9 cellular contexts compared by ENCODE assay signal in genomic region chr7:13989138-13989943, GRCh38. TPM values are rescaled to one million over a fixed set of nuclear protein-coding genes. Genes with fewer than 3 reads are reported as not detected.
DNase-seq lines count a peak whose midpoint lies in the region; ATAC-seq and TF ChIP-seq lines count a peak whose summit lies in the region.
"Had no signal": no experiment of that assay in that cellular context is flagged by ENCODE, and none has a peak within 500 bp of the region (broad histone marks: within the 10 kb centered on the region; RNA-seq: fewer than 3 reads in every experiment).

Gene ETV1 (minus strand): TSS chr7:13989666. CDS start chr7:13989052, 614 bp downstream.

- DNase-seq in NOMO-1 (lab: John Stamatoyannopoulos, UW; ENCODE audit: unreplicated experiment in 2 of 2) (peak; percentile 21 to 33), NOMO-1 treated with dmso at 0.1 percent for 144 hours (lab: John Stamatoyannopoulos, UW; ENCODE audit: unreplicated experiment) (no peak), NCI-H2107 treated with DMSO at 0.1 percent for 48 hours (lab: John Stamatoyannopoulos, UW; ENCODE audit: unreplicated experiment) (peak; percentile 70), WTC11 (ENCODE audit: low spot score) (peak; percentile 88), head of caudate nucleus (peak; percentile 46 to 90 (median 72))

- no peaks in the 10 kb centered on the region for H3K36me3 Mint-ChIP-seq in WTC11
- H3K36me3 Mint-ChIP-seq: activated naive CD4-positive, alpha-beta T cell treated with anti-CD3 and anti-CD28 coated beads, Interleukin-2, amount 50 U/mL, for 24 hours had no signal

- intact Hi-C loops in head of caudate nucleus (cut with DNase I): no loop called here

- H3K4me1 ChIP-seq in neutrophil (ENCODE audit: control insufficient read depth in 1 of 2, insufficient read depth in 1 of 2, low read depth in 1 of 2, low read length in 1 of 2): peaks cover 18 to 24% of the 10 kb centered on the region in 2 experiments

- no peaks in the 10 kb centered on the region for H3K9me3 ChIP-seq in neutrophil

- CTCF ChIA-PET in WTC11 (lab: Charles Lee): interaction anchor here (0.6 to 2.1 kb wide), 10 partner anchors 9 to 970 kb away, joined by 3 to 9 read pairs (median 4); no protein-coding TSS in a partner anchor

- H3K36me3 ChIP-seq in neutrophil: no peaks in the 10 kb centered on the region

- TF ChIP-seq CTCF in WTC11 (IDR thresholded peaks at IDR 0.05) (no peak), neutrophil (IDR thresholded peaks at IDR 0.05) (no peak)

- H3K4me3 ChIP-seq in neutrophil (ENCODE audit: low read depth in 1 of 2, low read length in 1 of 2): peak within 1 kb of the TSS; percentile 51 to 66

- peaks cover 55% of the 10 kb centered on the region for H3K27me3 ChIP-seq in neutrophil

- no peak within 1 kb of the TSS for H3K4me3 Mint-ChIP-seq in WTC11
- H3K4me3 Mint-ChIP-seq: activated naive CD4-positive, alpha-beta T cell treated with anti-CD3 and anti-CD28 coated beads, Interleukin-2, amount 50 U/mL, for 24 hours had no signal

- no peaks in the 10 kb centered on the region for H3K9me3 Mint-ChIP-seq in WTC11
- H3K9me3 Mint-ChIP-seq: activated naive CD4-positive, alpha-beta T cell treated with anti-CD3 and anti-CD28 coated beads, Interleukin-2, amount 50 U/mL, for 24 hours had no signal

- POLR2A ChIA-PET in WTC11 (lab: Charles Lee): interaction anchor here (0.6 to 5.0 kb wide), 7 partner anchors 9 to 469 kb away, joined by 3 to 33 read pairs (median 4); no protein-coding TSS in a partner anchor

- no peak within 1 kb of the TSS for H3K27ac Mint-ChIP-seq in WTC11
- H3K27ac Mint-ChIP-seq: activated naive CD4-positive, alpha-beta T cell treated with anti-CD3 and anti-CD28 coated beads, Interleukin-2, amount 50 U/mL, for 24 hours had no signal

- H3K27ac ChIP-seq in neutrophil: peak within 1 kb of the TSS; percentile 51

- no peaks in the 10 kb centered on the region for H3K27me3 Mint-ChIP-seq in WTC11 (ENCODE audit: low read depth)

- peak; percentile 40 for ATAC-seq in WTC11
- ATAC-seq in GM21515 (IDR thresholded peaks at IDR 0.05; ENCODE audit: unreplicated experiment): no peak
- ATAC-seq in HG02642 (IDR thresholded peaks at IDR 0.05; ENCODE audit: poor library complexity, unreplicated experiment): no peak

- peaks cover 31% of the 10 kb centered on the region for H3K4me1 Mint-ChIP-seq in WTC11
- H3K4me1 Mint-ChIP-seq: activated naive CD4-positive, alpha-beta T cell treated with anti-CD3 and anti-CD28 coated beads, Interleukin-2, amount 50 U/mL, for 24 hours had no signal

TF ChIP-seq in WTC11, 78 proteins besides CTCF, POLR2A, EP300 and RAD21 (continues in another document):
- no peak for TF ChIP-seq CREB1 (CRISPR knock-in tag; IDR thresholded peaks at IDR 0.05)
- TF ChIP-seq ZNF121 (CRISPR knock-in tag; IDR thresholded peaks at IDR 0.05): no peak
- 0 out of 2 replicates have a peak, but pooled peaks have one; percentile 31 for TF ChIP-seq HMGXB4 (CRISPR knock-in tag; IDR thresholded peaks at IDR 0.05)
- TF ChIP-seq, protein P1, sequence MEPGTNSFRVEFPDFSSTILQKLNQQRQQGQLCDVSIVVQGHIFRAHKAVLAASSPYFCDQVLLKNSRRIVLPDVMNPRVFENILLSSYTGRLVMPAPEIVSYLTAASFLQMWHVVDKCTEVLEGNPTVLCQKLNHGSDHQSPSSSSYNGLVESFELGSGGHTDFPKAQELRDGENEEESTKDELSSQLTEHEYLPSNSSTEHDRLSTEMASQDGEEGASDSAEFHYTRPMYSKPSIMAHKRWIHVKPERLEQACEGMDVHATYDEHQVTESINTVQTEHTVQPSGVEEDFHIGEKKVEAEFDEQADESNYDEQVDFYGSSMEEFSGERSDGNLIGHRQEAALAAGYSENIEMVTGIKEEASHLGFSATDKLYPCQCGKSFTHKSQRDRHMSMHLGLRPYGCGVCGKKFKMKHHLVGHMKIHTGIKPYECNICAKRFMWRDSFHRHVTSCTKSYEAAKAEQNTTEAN (CRISPR knock-in tag; IDR thresholded peaks at IDR 0.05): no peak
- 0 out of 2 replicates have a peak, but pooled peaks have one; percentile 10 for TF ChIP-seq TEAD1 (CRISPR knock-in tag; IDR thresholded peaks at IDR 0.05)
- TF ChIP-seq NFYB (CRISPR knock-in tag; conservative IDR thresholded peaks at IDR 0.05; ENCODE audit: low read depth): no peak
- no peak for TF ChIP-seq IRF1 (CRISPR knock-in tag; IDR thresholded peaks at IDR 0.05)
- 0 out of 2 replicates have a peak, but pooled peaks have one; percentile 7 for TF ChIP-seq SP1 (CRISPR knock-in tag; conservative IDR thresholded peaks at IDR 0.05)
- TF ChIP-seq E2F4 (CRISPR knock-in tag; IDR thresholded peaks at IDR 0.05; ENCODE audit: borderline replicate concordance, low read depth): no peak
- TF ChIP-seq FOXK1 (CRISPR knock-in tag; IDR thresholded peaks at IDR 0.05): peak; percentile 17; the same call in 1 of the 2 replicates
- TF ChIP-seq, protein P2, sequence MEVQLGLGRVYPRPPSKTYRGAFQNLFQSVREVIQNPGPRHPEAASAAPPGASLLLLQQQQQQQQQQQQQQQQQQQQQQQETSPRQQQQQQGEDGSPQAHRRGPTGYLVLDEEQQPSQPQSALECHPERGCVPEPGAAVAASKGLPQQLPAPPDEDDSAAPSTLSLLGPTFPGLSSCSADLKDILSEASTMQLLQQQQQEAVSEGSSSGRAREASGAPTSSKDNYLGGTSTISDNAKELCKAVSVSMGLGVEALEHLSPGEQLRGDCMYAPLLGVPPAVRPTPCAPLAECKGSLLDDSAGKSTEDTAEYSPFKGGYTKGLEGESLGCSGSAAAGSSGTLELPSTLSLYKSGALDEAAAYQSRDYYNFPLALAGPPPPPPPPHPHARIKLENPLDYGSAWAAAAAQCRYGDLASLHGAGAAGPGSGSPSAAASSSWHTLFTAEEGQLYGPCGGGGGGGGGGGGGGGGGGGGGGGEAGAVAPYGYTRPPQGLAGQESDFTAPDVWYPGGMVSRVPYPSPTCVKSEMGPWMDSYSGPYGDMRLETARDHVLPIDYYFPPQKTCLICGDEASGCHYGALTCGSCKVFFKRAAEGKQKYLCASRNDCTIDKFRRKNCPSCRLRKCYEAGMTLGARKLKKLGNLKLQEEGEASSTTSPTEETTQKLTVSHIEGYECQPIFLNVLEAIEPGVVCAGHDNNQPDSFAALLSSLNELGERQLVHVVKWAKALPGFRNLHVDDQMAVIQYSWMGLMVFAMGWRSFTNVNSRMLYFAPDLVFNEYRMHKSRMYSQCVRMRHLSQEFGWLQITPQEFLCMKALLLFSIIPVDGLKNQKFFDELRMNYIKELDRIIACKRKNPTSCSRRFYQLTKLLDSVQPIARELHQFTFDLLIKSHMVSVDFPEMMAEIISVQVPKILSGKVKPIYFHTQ (CRISPR knock-in tag; IDR thresholded peaks at IDR 0.05): no peak
- TF ChIP-seq, protein P3, sequence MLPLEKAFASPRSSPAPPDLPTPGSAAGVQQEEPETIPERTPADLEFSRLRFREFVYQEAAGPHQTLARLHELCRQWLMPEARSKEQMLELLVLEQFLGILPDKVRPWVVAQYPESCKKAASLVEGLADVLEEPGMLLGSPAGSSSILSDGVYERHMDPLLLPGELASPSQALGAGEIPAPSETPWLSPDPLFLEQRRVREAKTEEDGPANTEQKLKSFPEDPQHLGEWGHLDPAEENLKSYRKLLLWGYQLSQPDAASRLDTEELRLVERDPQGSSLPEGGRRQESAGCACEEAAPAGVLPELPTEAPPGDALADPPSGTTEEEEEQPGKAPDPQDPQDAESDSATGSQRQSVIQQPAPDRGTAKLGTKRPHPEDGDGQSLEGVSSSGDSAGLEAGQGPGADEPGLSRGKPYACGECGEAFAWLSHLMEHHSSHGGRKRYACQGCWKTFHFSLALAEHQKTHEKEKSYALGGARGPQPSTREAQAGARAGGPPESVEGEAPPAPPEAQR (CRISPR knock-in tag; IDR thresholded peaks at IDR 0.05): no peak

RNA-seq across cellular contexts. Expression of gene ETV1, which starts in this region (rescaled TPM):
- total RNA-seq in WTC11 (2021): 74.9 to 81.4 TPM (median 76.6 TPM) in 3 replicates
